Comparison of ENCODE assay signal across 1 cellular context in the genomic region with DNA sequence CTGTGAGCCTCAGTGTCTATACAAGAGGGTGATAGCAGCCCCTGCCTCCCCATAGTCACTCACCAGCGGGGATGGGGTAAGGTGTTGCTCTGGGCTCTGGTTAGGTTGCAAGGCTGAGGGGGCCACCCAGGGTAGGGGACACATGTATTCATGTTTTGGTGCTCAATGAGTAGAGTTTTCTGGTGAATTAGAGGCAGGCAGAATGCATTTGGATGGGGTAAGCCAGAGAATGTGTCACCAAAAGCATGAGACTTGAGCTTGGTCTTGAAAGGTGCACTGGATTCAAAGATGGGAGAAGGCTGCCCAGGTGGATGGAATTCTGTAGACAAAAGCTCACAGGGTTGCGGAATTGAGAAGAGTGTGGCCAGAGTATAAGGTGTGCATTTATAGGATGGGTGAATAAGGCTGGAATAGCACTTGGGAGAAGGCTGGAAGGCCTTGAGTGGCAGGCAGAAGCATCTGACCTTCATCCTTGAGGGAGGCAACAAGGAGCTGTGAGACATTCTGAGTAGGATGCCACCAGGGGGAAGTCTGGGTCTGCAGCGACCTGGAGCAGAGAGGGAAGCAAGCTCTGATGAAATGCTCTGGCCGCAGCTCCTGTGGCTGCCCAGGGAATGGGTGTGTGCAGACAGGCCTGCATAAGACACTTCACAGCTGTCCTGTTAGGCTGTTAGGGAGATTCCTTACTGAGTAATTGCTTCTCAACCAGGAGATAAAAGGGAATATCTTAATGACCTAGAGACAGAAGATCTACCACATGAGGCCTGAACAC.
TF ChIP-seq lines count a peak whose summit lies in the region.

No MANE protein-coding gene starts in this region.

TF ChIP-seq in GM12878, 131 proteins besides CTCF, POLR2A, EP300 and RAD21:
- TF ChIP-seq, protein P1, sequence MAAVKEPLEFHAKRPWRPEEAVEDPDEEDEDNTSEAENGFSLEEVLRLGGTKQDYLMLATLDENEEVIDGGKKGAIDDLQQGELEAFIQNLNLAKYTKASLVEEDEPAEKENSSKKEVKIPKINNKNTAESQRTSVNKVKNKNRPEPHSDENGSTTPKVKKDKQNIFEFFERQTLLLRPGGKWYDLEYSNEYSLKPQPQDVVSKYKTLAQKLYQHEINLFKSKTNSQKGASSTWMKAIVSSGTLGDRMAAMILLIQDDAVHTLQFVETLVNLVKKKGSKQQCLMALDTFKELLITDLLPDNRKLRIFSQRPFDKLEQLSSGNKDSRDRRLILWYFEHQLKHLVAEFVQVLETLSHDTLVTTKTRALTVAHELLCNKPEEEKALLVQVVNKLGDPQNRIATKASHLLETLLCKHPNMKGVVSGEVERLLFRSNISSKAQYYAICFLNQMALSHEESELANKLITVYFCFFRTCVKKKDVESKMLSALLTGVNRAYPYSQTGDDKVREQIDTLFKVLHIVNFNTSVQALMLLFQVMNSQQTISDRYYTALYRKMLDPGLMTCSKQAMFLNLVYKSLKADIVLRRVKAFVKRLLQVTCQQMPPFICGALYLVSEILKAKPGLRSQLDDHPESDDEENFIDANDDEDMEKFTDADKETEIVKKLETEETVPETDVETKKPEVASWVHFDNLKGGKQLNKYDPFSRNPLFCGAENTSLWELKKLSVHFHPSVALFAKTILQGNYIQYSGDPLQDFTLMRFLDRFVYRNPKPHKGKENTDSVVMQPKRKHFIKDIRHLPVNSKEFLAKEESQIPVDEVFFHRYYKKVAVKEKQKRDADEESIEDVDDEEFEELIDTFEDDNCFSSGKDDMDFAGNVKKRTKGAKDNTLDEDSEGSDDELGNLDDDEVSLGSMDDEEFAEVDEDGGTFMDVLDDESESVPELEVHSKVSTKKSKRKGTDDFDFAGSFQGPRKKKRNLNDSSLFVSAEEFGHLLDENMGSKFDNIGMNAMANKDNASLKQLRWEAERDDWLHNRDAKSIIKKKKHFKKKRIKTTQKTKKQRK (IDR thresholded peaks at IDR 0.05; ENCODE audit: low read depth, low read length) = no peak
- peak; percentile 12; the same call in 1 of the 2 replicates for TF ChIP-seq SMC3 (IDR thresholded peaks at IDR 0.05; ENCODE audit: borderline replicate concordance, low read length)
